In genomic region chr1:207891148-207891547, GRCh38 we compare ENCODE assay signal across 2 cellular contexts.
TF ChIP-seq lines count a peak whose summit lies in the region.

No MANE protein-coding gene starts in this region.

TF ChIP-seq in SK-N-SH, 30 proteins besides CTCF, POLR2A, EP300 and RAD21 (continued from another document):
- TF ChIP-seq USF2 (IDR thresholded peaks at IDR 0.05; ENCODE audit: borderline replicate concordance, low read depth, low read length) (no peak), SMC3 (IDR thresholded peaks at IDR 0.05; ENCODE audit: low read depth, low read length) (no peak), FOXM1 (IDR thresholded peaks at IDR 0.05; ENCODE audit: low read depth) (no peak), MAX (IDR thresholded peaks at IDR 0.05; ENCODE audit: low read depth) (no peak)

TF ChIP-seq in SK-N-SH treated with all-trans-retinoic acid at 6 μM for 48 hours, 23 proteins besides CTCF, POLR2A, EP300 and RAD21 (continued from another document):
- TF ChIP-seq PATZ1 (CRISPR knock-in tag; IDR thresholded peaks at IDR 0.05; ENCODE audit: borderline replicate concordance) (no peak), ZFP3 (CRISPR knock-in tag; IDR thresholded peaks at IDR 0.05) (no peak)
